In genomic region chr1:147815503-147815902, GRCh38 we compare ENCODE assay signal across 1 cellular context.
TF ChIP-seq lines count a peak whose summit lies in the region.

No MANE protein-coding gene starts in this region.

TF ChIP-seq in GM23338, 12 proteins besides CTCF, POLR2A, EP300 and RAD21 (continued from another document):
- TF ChIP-seq REST (IDR thresholded peaks at IDR 0.05; ENCODE audit: unreplicated experiment) (no peak), ZNF331 (CRISPR knock-in tag; IDR thresholded peaks at IDR 0.05; ENCODE audit: low read depth) (no peak), EZH2 (IDR thresholded peaks at IDR 0.05; ENCODE audit: low read depth, unreplicated experiment) (no peak), POLR2AphosphoS5 (IDR thresholded peaks at IDR 0.05; ENCODE audit: low read depth) (no peak), CREB1 (CRISPR knock-in tag; IDR thresholded peaks at IDR 0.05; ENCODE audit: low read depth) (no peak), ZNF114 (CRISPR knock-in tag; IDR thresholded peaks at IDR 0.05) (no peak)
